In the genomic region with DNA sequence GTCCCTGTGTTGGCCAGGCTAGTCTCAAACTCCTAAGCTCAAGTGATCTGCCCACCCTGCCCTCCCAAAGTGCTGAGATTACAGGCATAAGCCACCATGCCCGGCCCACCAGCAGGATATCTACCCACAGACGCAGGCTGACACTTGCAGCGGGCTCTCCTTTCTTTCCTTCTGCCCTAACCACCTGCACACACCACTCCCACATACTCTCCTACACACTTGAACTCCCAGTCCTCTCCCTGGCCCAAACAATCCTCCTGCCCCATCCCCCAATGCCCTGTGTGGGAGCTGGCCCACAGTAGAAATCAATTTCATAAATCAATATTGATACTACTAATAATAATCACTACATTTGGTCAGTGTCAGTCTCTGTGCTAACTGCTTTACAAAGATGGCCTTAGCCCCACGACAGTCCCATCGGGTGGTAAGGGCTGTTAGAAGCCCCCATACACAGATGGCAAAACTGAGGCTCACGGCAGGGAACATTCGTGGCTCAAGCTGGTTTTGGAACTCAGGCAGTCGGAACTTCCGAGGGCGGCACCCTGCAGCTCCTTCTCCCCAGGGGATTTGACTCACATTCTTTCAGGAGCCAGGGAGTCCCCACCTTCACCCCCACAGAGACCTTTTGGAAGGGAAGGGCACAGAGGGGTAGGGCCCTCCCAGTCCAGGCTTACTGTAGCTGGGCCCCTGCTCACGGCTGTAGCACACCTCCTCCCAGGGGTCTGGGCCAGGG, we compare ENCODE assay signal across 18 cellular contexts. TPM values are rescaled to one million over a fixed set of nuclear protein-coding genes. Genes with fewer than 3 reads are reported as not detected.
DNase-seq lines count a peak whose midpoint lies in the region; ATAC-seq and TF ChIP-seq lines count a peak whose summit lies in the region.
"Had no signal": no experiment of that assay in that cellular context is flagged by ENCODE, and none has a peak within 500 bp of the region (broad histone marks: within the 10 kb centered on the region; RNA-seq: fewer than 3 reads in every experiment).

No MANE protein-coding gene starts in this region.

- no peak for TF ChIP-seq POLR2A in IMR-90 (IDR thresholded peaks at IDR 0.05; ENCODE audit: low read depth, low read length)

- H3K27ac ChIP-seq in IMR-90 (ENCODE audit: insufficient read depth, low read length), result no peak overlapping the region
- H3K27ac ChIP-seq in neuronal stem cell (replicated peaks; ENCODE audit: low read length), result no peak overlapping the region
- H3K27ac ChIP-seq: coronary artery, PC-9, uterus had no signal

- H2AFZ ChIP-seq in IMR-90 (replicated peaks; ENCODE audit: low read length, poor library complexity) (peak overlapping the region; percentile 51), neuronal stem cell (ENCODE audit: low read length) (peak overlapping the region; percentile 63)
- H2AFZ ChIP-seq: PC-9 had no signal

- H3K18ac ChIP-seq in IMR-90 (ENCODE audit: low read depth, low read length), result no peak overlapping the region
- peak overlapping the region; percentile 92 for H3K18ac ChIP-seq in neuronal stem cell (ENCODE audit: low read length)

- H4K91ac ChIP-seq in IMR-90 (ENCODE audit: insufficient read depth, low read depth, low read length), result no peak overlapping the region
- H4K91ac ChIP-seq in neuronal stem cell (ENCODE audit: low read depth, low read length, poor library complexity), result no peak overlapping the region

- no peak overlapping the region for H2BK5ac ChIP-seq in IMR-90 (ENCODE audit: low read depth, low read length, poor library complexity, severe bottlenecking)
- peak overlapping the region; percentile 83 for H2BK5ac ChIP-seq in neuronal stem cell (ENCODE audit: low read length)

- H3K4me3 ChIP-seq in IMR-90 (ENCODE audit: insufficient read depth, low read depth, low read length) (no peak overlapping the region), neuronal stem cell (ENCODE audit: low read length in 2 of 2) (peak overlapping the region in 1 of 2 donors; percentile 82)
- H3K4me3 ChIP-seq: PC-9, uterus had no signal

- peaks cover 14% of the 10 kb centered on the region for H3K9me1 ChIP-seq in IMR-90 (ENCODE audit: insufficient read depth, low read length)

- no peaks in the 10 kb centered on the region for H3K9me3 Mint-ChIP-seq in activated CD4-positive, alpha-beta memory T cell treated with anti-CD3 and anti-CD28 coated beads for 36 hours
- H3K9me3 Mint-ChIP-seq in activated CD4-positive, alpha-beta memory T cell treated with anti-CD3 and anti-CD28 coated beads, Interleukin-2, amount 10 ng/mL, durations not matched to agents 7 days and 5 days, result no peaks in the 10 kb centered on the region
- H3K9me3 Mint-ChIP-seq in glutamatergic neuron (ENCODE audit: unreplicated experiment), result peaks cover 13% of the 10 kb centered on the region
- H3K9me3 Mint-ChIP-seq: stimulated activated naive CD8-positive, alpha-beta T cell treated with anti-CD3 and anti-CD28 coated beads, Interleukin-15, Interleukin-2, amounts not matched to agents 100 ng/mL and 50 ng/mL, for 24 hours had no signal

- no peak overlapping the region for H2AK9ac ChIP-seq in IMR-90 (replicated peaks; ENCODE audit: low read depth, low read length, poor library complexity)

- no peak overlapping the region for H3K14ac ChIP-seq in IMR-90 (replicated peaks; ENCODE audit: low read depth, low read length)
- H3K14ac ChIP-seq in neuronal stem cell (ENCODE audit: low read length), result no peak overlapping the region

- peaks cover 3% of the 10 kb centered on the region; the same call in 1 of the 2 replicates for H3K4me1 ChIP-seq in IMR-90 (ENCODE audit: control insufficient read depth, insufficient read depth, low read length)
- H3K4me1 ChIP-seq in neuronal stem cell (ENCODE audit: control insufficient read depth in 2 of 2, insufficient read depth in 1 of 2, low read depth in 1 of 2, low read length in 2 of 2), result peaks cover 15 to 19% of the 10 kb centered on the region in 2 donors

- CTCF ChIA-PET in activated CD4-positive, alpha-beta memory T cell treated with anti-CD3 and anti-CD28 coated beads for 36 hours (lab: Charles Lee), result interaction anchor here (0.6 to 3.0 kb wide), 8 partner anchors 8 to 329 kb away, joined by 3 to 20 read pairs (median 6); partner anchors contain the start of genes CATSPERG, SIPA1L3 and WDR87
- CTCF ChIA-PET in activated CD4-positive, alpha-beta memory T cell treated with anti-CD3 and anti-CD28 coated beads, Interleukin-2, amount 10 ng/mL, durations not matched to agents 7 days and 5 days (lab: Charles Lee), result interaction anchor here (0.6 to 1.1 kb wide), 4 partner anchors 16 to 325 kb away, joined by 3 to 4 read pairs (median 4); no protein-coding TSS in a partner anchor
- CTCF ChIA-PET in IMR-90 (lab: Yijun Ruan, JAX), result no interaction called here

- H3K4ac ChIP-seq in IMR-90 (ENCODE audit: low read depth, low read length), result no peak overlapping the region
- no peak overlapping the region for H3K4ac ChIP-seq in neuronal stem cell (ENCODE audit: low read length)

- TF ChIP-seq CTCF in IMR-90 (conservative IDR thresholded peaks at IDR 0.05; ENCODE audit: low read depth, low read length) (no peak), glutamatergic neuron (IDR thresholded peaks at IDR 0.05; ENCODE audit: partially characterized antibody, unreplicated experiment) (no peak)

- no peak overlapping the region for H4K8ac ChIP-seq in IMR-90 (ENCODE audit: low read depth in 2 of 2, low read length in 2 of 2)
- no peak overlapping the region for H4K8ac ChIP-seq in neuronal stem cell (ENCODE audit: low read depth, low read length)

- H3K36me3 ChIP-seq in IMR-90 (ENCODE audit: control insufficient read depth, insufficient read depth, low read length) (no peaks in the 10 kb centered on the region), neuronal stem cell (replicated peaks in 1 of 2; ENCODE audit: control insufficient read depth in 2 of 2, insufficient read depth in 2 of 2, low read length in 2 of 2) (peaks cover 0 to 2% of the 10 kb centered on the region in 2 donors)
- H3K36me3 ChIP-seq: uterus had no signal

- H4K20me1 ChIP-seq in IMR-90 (ENCODE audit: insufficient read depth, low read length), result no peaks in the 10 kb centered on the region; the same call in 1 of the 2 replicates

- POLR2A ChIA-PET in activated CD4-positive, alpha-beta memory T cell treated with anti-CD3 and anti-CD28 coated beads for 36 hours (lab: Charles Lee), result no interaction called here
- POLR2A ChIA-PET in activated CD4-positive, alpha-beta memory T cell treated with anti-CD3 and anti-CD28 coated beads, Interleukin-2, amount 10 ng/mL, durations not matched to agents 7 days and 5 days (lab: Charles Lee), result no interaction called here
- POLR2A ChIA-PET in IMR-90 (lab: Charles Lee; ENCODE audit: unreplicated experiment), result interaction anchor here (0.6 kb wide), 1 partner anchor 1963 kb away, joined by 3 read pairs; no protein-coding TSS in a partner anchor

- BruUV-seq in IMR-90 (replicated peaks; lab: Mats Ljungman, UMichigan), result no TSS peak

- no peak overlapping the region for H2BK12ac ChIP-seq in neuronal stem cell (ENCODE audit: low read length)

- H2BK20ac ChIP-seq in IMR-90 (ENCODE audit: low read depth, low read length), result no peak overlapping the region

- no peak for DNase-seq in activated CD4-positive, alpha-beta memory T cell treated with anti-CD3 and anti-CD28 coated beads for 36 hours
- no peak for DNase-seq in activated CD4-positive, alpha-beta memory T cell treated with anti-CD3 and anti-CD28 coated beads, Interleukin-2, amount 10 ng/mL, durations not matched to agents 7 days and 5 days
- no peak for DNase-seq in IMR-90
- no peak for DNase-seq in glutamatergic neuron
- no peak for DNase-seq in neuronal stem cell (ENCODE audit: low spot score)
- DNase-seq in SKM-1 treated with dmso at 0.1 percent for 144 hours (lab: John Stamatoyannopoulos, UW; ENCODE audit: unreplicated experiment), result no peak
- no peak for DNase-seq in Ammon's horn (ENCODE audit: low spot score)
- DNase-seq: activated CD8-positive, alpha-beta memory T cell treated with anti-CD3 and anti-CD28 coated beads for 24 hours; activated effector memory CD4-positive, alpha-beta T cell treated with anti-CD3 and anti-CD28 coated beads, Interleukin-2, amount 50 U/mL, for 16 hours; erythroblast; GF-D8; PC-9; posterior cingulate gyrus; uterus had no signal

- H2BK15ac ChIP-seq in IMR-90 (ENCODE audit: low read depth, low read length), result no peak overlapping the region
- H2BK15ac ChIP-seq in neuronal stem cell (ENCODE audit: low read length), result no peak overlapping the region

- intact Hi-C loops in activated CD4-positive, alpha-beta memory T cell treated with anti-CD3 and anti-CD28 coated beads for 36 hours (cut with micrococcal nuclease), result loop anchor here (2.0 kb wide), 1 partner anchor 325 kb away; no protein-coding TSS in a partner anchor
- intact Hi-C loops in IMR-90 (cut with micrococcal nuclease), result no loop called here

- peaks cover 25% of the 10 kb centered on the region for H3K4me1 Mint-ChIP-seq in activated CD4-positive, alpha-beta memory T cell treated with anti-CD3 and anti-CD28 coated beads for 36 hours (ENCODE audit: low read depth)
- peaks cover 19% of the 10 kb centered on the region for H3K4me1 Mint-ChIP-seq in activated CD4-positive, alpha-beta memory T cell treated with anti-CD3 and anti-CD28 coated beads, Interleukin-2, amount 10 ng/mL, durations not matched to agents 7 days and 5 days
- H3K4me1 Mint-ChIP-seq in glutamatergic neuron (ENCODE audit: low read depth, unreplicated experiment), result peaks cover 19% of the 10 kb centered on the region

- H3K9me3 ChIP-seq in IMR-90 (ENCODE audit: control insufficient read depth, insufficient read depth, low read length) (no peaks in the 10 kb centered on the region), neuronal stem cell (replicated peaks in 1 of 2; ENCODE audit: control insufficient read depth in 2 of 2, insufficient read depth in 1 of 2, low read depth in 1 of 2, low read length in 2 of 2) (peaks cover 0 to 1% of the 10 kb centered on the region in 2 donors)
- H3K9me3 ChIP-seq: SK-N-SH, uterus had no signal

- H3K9ac ChIP-seq in IMR-90 (ENCODE audit: low read depth, low read length) (no peak overlapping the region), neuronal stem cell (ENCODE audit: low read depth, low read length, poor library complexity) (peak overlapping the region; percentile 78)
- H3K9ac ChIP-seq: SK-N-SH had no signal

- H3K79me1 ChIP-seq in IMR-90 (ENCODE audit: low read depth in 1 of 2, low read length in 2 of 2), result peaks cover 8 to 24% of the 10 kb centered on the region in 2 experiments
- peaks cover 12% of the 10 kb centered on the region for H3K79me1 ChIP-seq in neuronal stem cell (ENCODE audit: low read depth, low read length)

- H3K23ac ChIP-seq in IMR-90 (ENCODE audit: low read depth, low read length) (no peak overlapping the region), neuronal stem cell (ENCODE audit: low read depth, low read length, poor library complexity) (peak overlapping the region; percentile 48)

- no peak overlapping the region for H3K56ac ChIP-seq in IMR-90 (ENCODE audit: extremely low read depth, insufficient read depth, low read length)

- H2BK120ac ChIP-seq in IMR-90 (ENCODE audit: low read depth, low read length) (no peak overlapping the region), neuronal stem cell (ENCODE audit: low read depth, low read length) (no peak overlapping the region)

- TF ChIP-seq RAD21 in IMR-90 (IDR thresholded peaks at IDR 0.05; ENCODE audit: low read length), result no peak

- H3K36me3 Mint-ChIP-seq in activated CD4-positive, alpha-beta memory T cell treated with anti-CD3 and anti-CD28 coated beads for 36 hours, result no peaks in the 10 kb centered on the region
- H3K36me3 Mint-ChIP-seq in activated CD4-positive, alpha-beta memory T cell treated with anti-CD3 and anti-CD28 coated beads, Interleukin-2, amount 10 ng/mL, durations not matched to agents 7 days and 5 days (ENCODE audit: low read depth), result peaks cover 7% of the 10 kb centered on the region
- peaks cover 8% of the 10 kb centered on the region for H3K36me3 Mint-ChIP-seq in glutamatergic neuron (ENCODE audit: unreplicated experiment)

- dilution Hi-C loops in IMR-90 (cut with HindIII; ENCODE audit: low sequenced_read_pairs, unreplicated experiment), result no loop called here

- H3K4me2 ChIP-seq in IMR-90 (ENCODE audit: low read depth, low read length), result no peak overlapping the region
- H3K4me2 ChIP-seq in neuronal stem cell (ENCODE audit: insufficient read depth, low read length, poor library complexity, severe bottlenecking), result no peak overlapping the region
- H3K4me2 ChIP-seq: PC-9 had no signal

- H2AK5ac ChIP-seq in IMR-90 (ENCODE audit: low read depth, low read length) (no peak overlapping the region), neuronal stem cell (ENCODE audit: low read depth, low read length) (peak overlapping the region; percentile 96)

- ATAC-seq in IMR-90 (ENCODE audit: low read depth), result no peak
- ATAC-seq in GM18520 (IDR thresholded peaks at IDR 0.05; ENCODE audit: unreplicated experiment), result no peak

- no peak overlapping the region for H3K27ac Mint-ChIP-seq in activated CD4-positive, alpha-beta memory T cell treated with anti-CD3 and anti-CD28 coated beads for 36 hours
- H3K27ac Mint-ChIP-seq in activated CD4-positive, alpha-beta memory T cell treated with anti-CD3 and anti-CD28 coated beads, Interleukin-2, amount 10 ng/mL, durations not matched to agents 7 days and 5 days, result no peak overlapping the region
- H3K27ac Mint-ChIP-seq in glutamatergic neuron (ENCODE audit: unreplicated experiment), result peak overlapping the region; percentile 8
- H3K27ac Mint-ChIP-seq: stimulated activated naive CD8-positive, alpha-beta T cell treated with anti-CD3 and anti-CD28 coated beads, Interleukin-15, Interleukin-2, amounts not matched to agents 100 ng/mL and 50 ng/mL, for 24 hours had no signal

- in situ Hi-C loops in IMR-90 (cut with MboI; ENCODE audit: low sequenced_read_pairs), result loop anchor here (25.0 kb wide), 1 partner anchor 410 kb away; the partner anchor contains the start of gene ACTN4

- 80% methylated on average over 1 of the region's 11 CpGs; no CpG with 5 or more reads in 1 of the 2 experiments for WGBS in IMR-90 (ENCODE audit: extremely low coverage in 2 of 2, insufficient read length in 1 of 2), 2 experiments
- WGBS in neuronal stem cell (ENCODE audit: extremely low coverage in 2 of 2, insufficient read length in 2 of 2, insufficient replicate concordance in 1 of 2), 2 donors, result no CpG with 5 or more reads among the region's 11 CpGs

- H3K27me3 ChIP-seq in IMR-90 (ENCODE audit: control insufficient read depth, insufficient read depth, low read length) (peaks cover 3% of the 10 kb centered on the region; the same call in 1 of the 2 replicates), neuronal stem cell (ENCODE audit: control insufficient read depth in 3 of 3, insufficient read depth in 3 of 3, low read depth in 1 of 3, low read length in 3 of 3) (peaks cover 0 to 18% (median 0%) of the 10 kb centered on the region in 3 experiments)

- no peak overlapping the region for H4K5ac ChIP-seq in IMR-90 (ENCODE audit: low read depth, low read length)

- H3K4me3 Mint-ChIP-seq in activated CD4-positive, alpha-beta memory T cell treated with anti-CD3 and anti-CD28 coated beads for 36 hours, result peak overlapping the region; percentile 8
- no peak overlapping the region for H3K4me3 Mint-ChIP-seq in activated CD4-positive, alpha-beta memory T cell treated with anti-CD3 and anti-CD28 coated beads, Interleukin-2, amount 10 ng/mL, durations not matched to agents 7 days and 5 days
- H3K4me3 Mint-ChIP-seq in glutamatergic neuron (ENCODE audit: unreplicated experiment), result peak overlapping the region; percentile 71
- H3K4me3 Mint-ChIP-seq: stimulated activated naive CD8-positive, alpha-beta T cell treated with anti-CD3 and anti-CD28 coated beads, Interleukin-15, Interleukin-2, amounts not matched to agents 100 ng/mL and 50 ng/mL, for 24 hours had no signal

- peaks cover 56% of the 10 kb centered on the region for H3K27me3 Mint-ChIP-seq in activated CD4-positive, alpha-beta memory T cell treated with anti-CD3 and anti-CD28 coated beads for 36 hours
- H3K27me3 Mint-ChIP-seq in activated CD4-positive, alpha-beta memory T cell treated with anti-CD3 and anti-CD28 coated beads, Interleukin-2, amount 10 ng/mL, durations not matched to agents 7 days and 5 days, result peaks cover 62% of the 10 kb centered on the region
- H3K27me3 Mint-ChIP-seq in glutamatergic neuron (ENCODE audit: unreplicated experiment), result peaks cover 19% of the 10 kb centered on the region

RNA-seq across cellular contexts. Expression of gene DPF1, which starts 3.4 kb away (rescaled TPM):
- 1 to 10 TPM in 1 of 2 experiments, under 1 TPM in 1; 0.75 to 1.2 TPM for total RNA-seq in activated CD4-positive, alpha-beta memory T cell treated with anti-CD3 and anti-CD28 coated beads for 36 hours
- under 1 TPM; 0.40 to 0.55 TPM for total RNA-seq in activated CD4-positive, alpha-beta memory T cell treated with anti-CD3 and anti-CD28 coated beads, Interleukin-2, amount 10 ng/mL, durations not matched to agents 7 days and 5 days
- total RNA-seq in IMR-90 (2012; rRNA removed) (3.2 and 4.2 TPM in 2 replicates), glutamatergic neuron (ENCODE audit: unreplicated experiment) (33.8 TPM)
- polyA plus RNA-seq in IMR-90 (2012; rRNA removed), result 5.5 and 6.3 TPM in 2 replicates
- polyA plus RNA-seq in IMR-90 (2012; cell fraction: cytosol; rRNA removed), result 3.5 and 3.9 TPM in 2 replicates
- 9.4 and 15.8 TPM in 2 replicates for polyA plus RNA-seq in IMR-90 (2012; cell fraction: nucleus; rRNA removed; ENCODE audit: low replicate concordance)
- 8.0 TPM for polyA plus RNA-seq in neuronal stem cell (2013, experiment 1 of 2)
- polyA plus RNA-seq in neuronal stem cell (2013, experiment 2 of 2), result 7.2 TPM

RNA-seq across cellular contexts. Expression of gene PPP1R14A, which starts 28.7 kb away (rescaled TPM):
- total RNA-seq in activated CD4-positive, alpha-beta memory T cell treated with anti-CD3 and anti-CD28 coated beads for 36 hours, result 1 to 10 TPM; 1.6 to 1.8 TPM
- not detected for total RNA-seq in activated CD4-positive, alpha-beta memory T cell treated with anti-CD3 and anti-CD28 coated beads, Interleukin-2, amount 10 ng/mL, durations not matched to agents 7 days and 5 days
- not detected in 2 replicates for total RNA-seq in IMR-90 (2012; rRNA removed)
- polyA plus RNA-seq in IMR-90 (2012; rRNA removed), result 0.84 and 2.0 TPM in 2 replicates
- 5.4 and 10.2 TPM in 2 replicates for polyA plus RNA-seq in IMR-90 (2012; cell fraction: cytosol; rRNA removed)
- 2.1 and 3.5 TPM in 2 replicates for polyA plus RNA-seq in IMR-90 (2012; cell fraction: nucleus; rRNA removed; ENCODE audit: low replicate concordance)
- total RNA-seq in glutamatergic neuron (ENCODE audit: unreplicated experiment), result 327 TPM
- polyA plus RNA-seq in neuronal stem cell (2013, experiment 1 of 2), result 8.9 TPM
- 8.3 TPM for polyA plus RNA-seq in neuronal stem cell (2013, experiment 2 of 2)
- total RNA-seq: PC-9 had no signal

RNA-seq across cellular contexts. Expression of gene SPINT2, which starts 36.9 kb away (rescaled TPM):
- 10 to 100 TPM; 57.5 to 60.9 TPM for total RNA-seq in activated CD4-positive, alpha-beta memory T cell treated with anti-CD3 and anti-CD28 coated beads for 36 hours
- total RNA-seq in activated CD4-positive, alpha-beta memory T cell treated with anti-CD3 and anti-CD28 coated beads, Interleukin-2, amount 10 ng/mL, durations not matched to agents 7 days and 5 days, result 1 to 10 TPM; 7.3 to 8.0 TPM
- total RNA-seq in IMR-90 (2012; rRNA removed) (0.28 and 0.54 TPM in 2 replicates), glutamatergic neuron (ENCODE audit: unreplicated experiment) (78.9 TPM)
- 1.2 and 2.2 TPM in 2 replicates for polyA plus RNA-seq in IMR-90 (2012; rRNA removed)
- 1.2 and 1.8 TPM in 2 replicates for polyA plus RNA-seq in IMR-90 (2012; cell fraction: cytosol; rRNA removed)
- 1.2 and 1.3 TPM in 2 replicates for polyA plus RNA-seq in IMR-90 (2012; cell fraction: nucleus; rRNA removed; ENCODE audit: low replicate concordance)
- polyA plus RNA-seq in neuronal stem cell (2013, experiment 1 of 2), result 42.1 TPM
- polyA plus RNA-seq in neuronal stem cell (2013, experiment 2 of 2), result 42.3 TPM

Comparison
In these comparisons a context has a peak if more than half of its experiments do, and no peak if none do; other contexts are left out.
1. RNA of gene PPP1R14A, which starts 28.7 kb away (total RNA-seq): 327 TPM in glutamatergic neuron (single experiment); 1.6 to 1.8 TPM in activated CD4-positive, alpha-beta memory T cell treated with anti-CD3 and anti-CD28 coated beads for 36 hours, not detected in activated CD4-positive, alpha-beta memory T cell treated with anti-CD3 and anti-CD28 coated beads, Interleukin-2, amount 10 ng/mL, durations not matched to agents 7 days and 5 days and not detected in IMR-90; every median in the first group is over 100 times any median in the second.